In genomic region chr11:34053161-34053686, GRCh38 we compare ENCODE assay signal across 8 cellular contexts. TPM values are rescaled to one million over a fixed set of nuclear protein-coding genes. Genes with fewer than 3 reads are reported as not detected.
DNase-seq lines count a peak whose midpoint lies in the region; ATAC-seq, FAIRE-seq and TF ChIP-seq lines count a peak whose summit lies in the region.

No MANE protein-coding gene starts in this region.

- peak overlapping the region; percentile 3 for H2BK120ac ChIP-seq in H1 (replicated peaks; ENCODE audit: low read depth, low read length)

- H3K4me2 ChIP-seq in H1 (ENCODE audit: insufficient read depth in 1 of 2, low read depth in 2 of 2, low read length in 2 of 2) = peak overlapping the region; percentile 57 to 71

- peak overlapping the region; percentile 87 for H3K4ac ChIP-seq in H1 (replicated peaks; ENCODE audit: insufficient read length, low read depth, low read length)

- H3K23ac ChIP-seq in H1 (ENCODE audit: insufficient read length) = no peak overlapping the region

- TF ChIP-seq RAD21 in H1 (IDR thresholded peaks at IDR 0.05 in 1 of 2, conservative IDR thresholded peaks at IDR 0.05 in 1 of 2; ENCODE audit: low read depth in 2 of 2, low read length in 2 of 2) = no peak

- H4K91ac ChIP-seq in H1 (replicated peaks; ENCODE audit: insufficient read length, low read length) = peak overlapping the region; percentile 84

- H3K9ac ChIP-seq in H1 (replicated peaks in 1 of 4; ENCODE audit: extremely low read depth in 1 of 4, low read depth in 3 of 4, low read length in 3 of 4) = peak overlapping the region; percentile 88 to 98 (median 96)

- H4K20me1 ChIP-seq in H1 (replicated peaks in 1 of 2; ENCODE audit: control insufficient read depth in 1 of 2, insufficient read depth in 2 of 2, low read length in 2 of 2) = peaks cover 9 to 10% of the 10 kb centered on the region in 2 experiments

- no peaks in the 10 kb centered on the region for H3K23me2 ChIP-seq in H1 (ENCODE audit: low read depth, low read length)

- WGBS in H1 (ENCODE audit: extremely low coverage in 1 of 2, insufficient coverage in 1 of 2, insufficient read length in 1 of 2, insufficient replicate concordance in 2 of 2, low coverage in 1 of 2, low lambda C conversion rate in 2 of 2, missing lambda C conversion rate in 1 of 2), 2 experiments = 1% methylated on average over 23 of the region's 24 CpGs; no CpG with 5 or more reads in 1 of the 2 experiments
- WGBS in mesodermal cell (ENCODE audit: insufficient coverage in 2 of 2), 2 experiments = 0% methylated on average over 11 to 18 of the region's 24 CpGs

- H3K4me3 ChIP-seq in H1 (ENCODE audit: extremely low read depth in 1 of 4, insufficient read depth in 2 of 4, low read depth in 3 of 4, low read length in 4 of 4) (peak overlapping the region; percentile 86 to 96 (median 94)), mesodermal cell (ENCODE audit: extremely low read depth, insufficient read depth, low read length, poor library complexity, severe bottlenecking) (peak overlapping the region; percentile 99)

- H2BK15ac ChIP-seq in H1 (ENCODE audit: low read length) = no peak overlapping the region

- H2BK20ac ChIP-seq in H1 (ENCODE audit: low read length) = no peak overlapping the region

- H4K5ac ChIP-seq in H1 (ENCODE audit: insufficient read length, low read depth, low read length) = peak overlapping the region; percentile 74

- H3K27ac ChIP-seq in H1 (ENCODE audit: low read depth, low read length) (peak overlapping the region; percentile 85), mesodermal cell (ENCODE audit: low read depth, low read length, severe bottlenecking) (peak overlapping the region; percentile 94)

- H2AFZ ChIP-seq in H1 (ENCODE audit: low read length) = no peak overlapping the region

- ATAC-seq in HG03342 (IDR thresholded peaks at IDR 0.05; ENCODE audit: unreplicated experiment) = peak; percentile 45

- H2BK12ac ChIP-seq in H1 (ENCODE audit: low read depth, low read length) = peak overlapping the region; percentile 9; the same call in 1 of the 2 replicates

- H3K36me3 ChIP-seq in H1 (ENCODE audit: control insufficient read depth in 2 of 4, insufficient read depth in 4 of 4, low read length in 3 of 4) (peaks cover 0 to 26% (median 4%) of the 10 kb centered on the region in 4 experiments; a peak in 3 of 8 replicates), mesodermal cell (ENCODE audit: control insufficient read depth, insufficient read depth, low read length) (peaks cover 45% of the 10 kb centered on the region)

- no peaks in the 10 kb centered on the region for H3K79me1 ChIP-seq in H1 (ENCODE audit: low read depth, low read length)

- TF ChIP-seq CTCF in H1 (IDR thresholded peaks at IDR 0.05; ENCODE audit: control extremely low read depth in 1 of 3, insufficient read depth in 1 of 3, low read depth in 1 of 3, low read length in 3 of 3) = no peak

- no peak for FAIRE-seq in H1 (lab: Jason Lieb, UNC)

- peak overlapping the region; percentile 96 for H4K8ac ChIP-seq in H1 (ENCODE audit: extremely low read depth, insufficient read depth, low read length)

- no peak for TF ChIP-seq EP300 in H1 (IDR thresholded peaks at IDR 0.05; ENCODE audit: borderline replicate concordance in 1 of 2, low read depth in 2 of 2, low read length in 2 of 2)

- H3K9me3 ChIP-seq in H1 (ENCODE audit: insufficient read depth in 2 of 2, low read depth in 1 of 2, low read length in 1 of 2) (no peaks in the 10 kb centered on the region; a peak in 1 of 4 replicates), mesodermal cell (ENCODE audit: control insufficient read depth, low read length) (no peaks in the 10 kb centered on the region)

- POLR2A ChIA-PET in H1 (lab: Charles Lee; ENCODE audit: partially characterized antibody) = interaction anchor here (0.8 to 13.0 kb wide), 15 partner anchors 14 to 305 kb away, joined by 3 to 176 read pairs (median 3); partner anchors contain the start of genes ABTB2 and NAT10

- peak; percentile 25 to 67; a peak in 2 of 3 replicates for TF ChIP-seq POLR2A in H1 (IDR thresholded peaks at IDR 0.05; ENCODE audit: control extremely low read depth in 1 of 2, low read depth in 2 of 2, low read length in 2 of 2)

- H3K14ac ChIP-seq in H1 (ENCODE audit: insufficient read length) = no peak overlapping the region

- CTCF ChIA-PET in H1 (lab: Charles Lee; ENCODE audit: partially characterized antibody) = interaction anchor here (1.4 kb wide), 1 partner anchor 35 kb away, joined by 3 read pairs; no protein-coding TSS in a partner anchor

- H2AK5ac ChIP-seq in H1 (ENCODE audit: low read depth, low read length) = peak overlapping the region; percentile 79; the same call in 1 of the 2 replicates

- DNase-seq in SKM-1 treated with dmso at 0.1 percent for 144 hours (lab: John Stamatoyannopoulos, UW; ENCODE audit: unreplicated experiment) = peak; percentile 41
- no peak for DNase-seq in SKM-1 (lab: John Stamatoyannopoulos, UW; ENCODE audit: unreplicated experiment)
- peak; percentile 78 for DNase-seq in NCI-H82 (lab: John Stamatoyannopoulos, UW)
- DNase-seq in activated CD8-positive, alpha-beta memory T cell treated with anti-CD3 and anti-CD28 coated beads for 48 hours (ENCODE audit: low read depth in 2 of 3, low spot score in 2 of 3) = peak; percentile 51 to 65 (median 55)
- peak in 1 of 2 experiments; percentile 67 for DNase-seq in H1 (ENCODE audit: low read depth in 1 of 2, low spot score in 2 of 2)
- DNase-seq in stimulated activated CD8-positive, alpha-beta memory T cell treated with anti-CD3 and anti-CD28 coated beads, Interleukin-15, amount 100 ng/mL, for 4 hours (ENCODE audit: low read depth in 2 of 2) = peak; percentile 62 to 76

- H3K79me2 ChIP-seq in H1 (ENCODE audit: control insufficient read depth in 1 of 2, insufficient read depth in 2 of 2, low read length in 2 of 2) = peaks cover 52 to 61% of the 10 kb centered on the region in 2 experiments

- H3K18ac ChIP-seq in H1 (ENCODE audit: extremely low read depth, low read length) = peak overlapping the region; percentile 96; the same call in 1 of the 2 replicates

- peak overlapping the region; percentile 95 for H2BK5ac ChIP-seq in H1 (ENCODE audit: low read depth, low read length)

- H3K4me1 ChIP-seq in H1 (replicated peaks in 1 of 4; ENCODE audit: control insufficient read depth in 3 of 4, insufficient read depth in 4 of 4, low read length in 3 of 4) (peaks cover 0 to 7% (median 3%) of the 10 kb centered on the region in 4 experiments; a peak in 4 of 7 replicates), mesodermal cell (ENCODE audit: control insufficient read depth, insufficient read depth, low read length, poor library complexity, severe bottlenecking) (peaks cover 5% of the 10 kb centered on the region)

- H3K27me3 ChIP-seq in H1 (replicated peaks in 1 of 4; ENCODE audit: control insufficient read depth in 3 of 4, extremely low read depth in 1 of 4, insufficient read depth in 3 of 4, low read length in 3 of 4) = no peaks in the 10 kb centered on the region

- peak overlapping the region; percentile 86 for H3K56ac ChIP-seq in H1 (replicated peaks; ENCODE audit: insufficient read length, low read depth, low read length)

TF ChIP-seq in H1, 55 proteins besides CTCF, POLR2A, EP300 and RAD21 (continues in another document):
- TF ChIP-seq PHF8 (conservative IDR thresholded peaks at IDR 0.05; ENCODE audit: low read depth, low read length) = peak; percentile 37
- no peak for TF ChIP-seq CEBPB (IDR thresholded peaks at IDR 0.05; ENCODE audit: low read depth, low read length)
- no peak for TF ChIP-seq EZH2 (IDR thresholded peaks at IDR 0.05; ENCODE audit: low read depth, low read length, severe bottlenecking)
- peak; percentile 58; the same call in 1 of the 2 replicates for TF ChIP-seq POLR2AphosphoS5 (IDR thresholded peaks at IDR 0.05; ENCODE audit: low read depth, low read length)

RNA-seq across cellular contexts. Expression of gene CAPRIN1, which starts 1.7 kb away (rescaled TPM):
- total RNA-seq in H1 (2021; fragmentation: NEBNext Ultra II Directional; extraction: Animal tissue kit (Norgen Biotek cat#: 25700)) = 295 and 317 TPM in 2 replicates
- 164 and 221 TPM in 2 replicates for polyA plus RNA-seq in H1 (2011; rRNA removed)
- 167 TPM for polyA plus RNA-seq in H1 (2011; cell fraction: cytosol; rRNA removed)
- polyA plus RNA-seq in H1 (2011; cell fraction: nucleus; rRNA removed) = 216 TPM
- polyA plus RNA-seq in H1 (2012, experiment 1 of 2) = 172 to 249 TPM (median 202 TPM) in 4 replicates
- 23.5 TPM for polyA plus RNA-seq in H1 (2012, experiment 2 of 2)
- polyA plus RNA-seq in H1 (2013, experiment 1 of 2) = 191 TPM
- polyA plus RNA-seq in H1 (2013, experiment 2 of 2) = 186 TPM
- polyA minus RNA-seq in H1 (2011; rRNA and poly(A)+ RNA removed) = 477 and 512 TPM in 2 replicates
- 178 TPM for polyA minus RNA-seq in H1 (2011; cell fraction: cytosol; rRNA and poly(A)+ RNA removed)
- polyA minus RNA-seq in H1 (2011; cell fraction: nucleus; rRNA and poly(A)+ RNA removed) = 276 TPM
- polyA plus RNA-seq in mesodermal cell (2013, experiment 1 of 2) = 249 TPM
- 249 TPM for polyA plus RNA-seq in mesodermal cell (2013, experiment 2 of 2)

RNA-seq across cellular contexts. Expression of gene NAT10, which starts 52.2 kb away (rescaled TPM):
- total RNA-seq in H1 (2021; fragmentation: NEBNext Ultra II Directional; extraction: Animal tissue kit (Norgen Biotek cat#: 25700)) = 88.7 and 89.6 TPM in 2 replicates
- polyA plus RNA-seq in H1 (2011; rRNA removed) = 66.3 and 67.5 TPM in 2 replicates
- polyA plus RNA-seq in H1 (2011; cell fraction: cytosol; rRNA removed) = 53.5 TPM
- 101 TPM for polyA plus RNA-seq in H1 (2011; cell fraction: nucleus; rRNA removed)
- polyA plus RNA-seq in H1 (2012, experiment 1 of 2) = 64.5 to 72.7 TPM (median 70.6 TPM) in 4 replicates
- polyA plus RNA-seq in H1 (2012, experiment 2 of 2) = 45.7 TPM
- polyA plus RNA-seq in H1 (2013, experiment 1 of 2) = 66.8 TPM
- 60.0 TPM for polyA plus RNA-seq in H1 (2013, experiment 2 of 2)
- 99.2 and 104 TPM in 2 replicates for polyA minus RNA-seq in H1 (2011; rRNA and poly(A)+ RNA removed)
- 56.5 TPM for polyA minus RNA-seq in H1 (2011; cell fraction: cytosol; rRNA and poly(A)+ RNA removed)
- polyA minus RNA-seq in H1 (2011; cell fraction: nucleus; rRNA and poly(A)+ RNA removed) = 56.3 TPM
- polyA plus RNA-seq in mesodermal cell (2013, experiment 1 of 2) = 21.3 TPM
- polyA plus RNA-seq in mesodermal cell (2013, experiment 2 of 2) = 19.1 TPM
